17 cellular contexts compared by ENCODE assay signal in the genomic region with DNA sequence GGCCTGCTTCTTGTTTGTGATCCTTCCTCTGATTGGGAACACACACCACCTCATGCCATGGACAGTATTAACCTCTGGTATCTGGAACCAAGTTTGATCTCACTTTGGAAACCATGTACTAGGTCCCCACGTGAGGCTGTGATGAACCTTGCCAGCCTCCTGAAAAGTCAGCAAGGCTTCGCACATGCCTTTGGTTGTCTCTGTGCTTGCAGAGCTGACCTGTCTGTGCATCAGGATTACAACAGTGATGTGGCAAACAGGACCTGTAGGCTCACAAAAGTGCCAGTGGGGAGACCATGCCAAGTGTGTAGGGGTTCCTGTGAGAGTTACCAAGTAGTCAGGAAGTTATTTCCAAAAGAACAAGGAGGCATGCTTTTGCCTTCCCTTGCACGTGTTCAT. TPM values are rescaled to one million over a fixed set of nuclear protein-coding genes. Genes with fewer than 3 reads are reported as not detected.
DNase-seq lines count a peak whose midpoint lies in the region; ATAC-seq and TF ChIP-seq lines count a peak whose summit lies in the region.
"Had no signal": no experiment of that assay in that cellular context is flagged by ENCODE, and none has a peak within 500 bp of the region (broad histone marks: within the 10 kb centered on the region; RNA-seq: fewer than 3 reads in every experiment).

No MANE protein-coding gene starts in this region.

- H3K4me1 Mint-ChIP-seq in activated CD4-positive, alpha-beta T cell treated with anti-CD3 and anti-CD28 coated beads, Interleukin-2, amount 10 ng/mL, durations not matched to agents 7 days and 5 days = peaks cover 20% of the 10 kb centered on the region
- peaks cover 12% of the 10 kb centered on the region for H3K4me1 Mint-ChIP-seq in activated CD4-positive, alpha-beta T cell treated with anti-CD3 and anti-CD28 coated beads, Interleukin-2, amount 10 ng/mL, durations not matched to agents 24 days and 14 days
- peaks cover 11 to 14% of the 10 kb centered on the region in 2 donors for H3K4me1 Mint-ChIP-seq in immature natural killer cell

- H3K9ac ChIP-seq in smooth muscle cell (ENCODE audit: low read depth) = no peak overlapping the region

- no peaks in the 10 kb centered on the region for H3K9me3 ChIP-seq in smooth muscle cell (replicated peaks; ENCODE audit: low read depth)
- H3K9me3 ChIP-seq: colonic mucosa, transverse colon had no signal

- peak overlapping the region; percentile 14 for H3K4me3 Mint-ChIP-seq in activated CD4-positive, alpha-beta T cell treated with anti-CD3 and anti-CD28 coated beads, Interleukin-2, amount 10 ng/mL, durations not matched to agents 7 days and 5 days
- H3K4me3 Mint-ChIP-seq in activated CD4-positive, alpha-beta T cell treated with anti-CD3 and anti-CD28 coated beads, Interleukin-2, amount 10 ng/mL, durations not matched to agents 24 days and 14 days = no peak overlapping the region
- peak overlapping the region in 3 of 5 donors; percentile 35 to 57 (median 51) for H3K4me3 Mint-ChIP-seq in immature natural killer cell

- no peaks in the 10 kb centered on the region for H3K36me3 Mint-ChIP-seq in activated CD4-positive, alpha-beta T cell treated with anti-CD3 and anti-CD28 coated beads, Interleukin-2, amount 10 ng/mL, durations not matched to agents 7 days and 5 days (ENCODE audit: low read depth)
- H3K36me3 Mint-ChIP-seq in activated CD4-positive, alpha-beta T cell treated with anti-CD3 and anti-CD28 coated beads, Interleukin-2, amount 10 ng/mL, durations not matched to agents 24 days and 14 days (ENCODE audit: low read depth) = no peaks in the 10 kb centered on the region
- peaks cover 0 to 4% (median 0%) of the 10 kb centered on the region in 3 donors for H3K36me3 Mint-ChIP-seq in immature natural killer cell
- H3K36me3 Mint-ChIP-seq: natural killer cell treated with Interleukin-12 subunit alpha and Interleukin-12 subunit beta and Interleukin-15 and Interleukin-18, amount 100 ng/mL, for 72 hours; WTC11 had no signal

- H3K27ac Mint-ChIP-seq in activated CD4-positive, alpha-beta T cell treated with anti-CD3 and anti-CD28 coated beads, Interleukin-2, amount 10 ng/mL, durations not matched to agents 7 days and 5 days = no peak overlapping the region
- no peak overlapping the region for H3K27ac Mint-ChIP-seq in activated CD4-positive, alpha-beta T cell treated with anti-CD3 and anti-CD28 coated beads, Interleukin-2, amount 10 ng/mL, durations not matched to agents 24 days and 14 days
- no peak overlapping the region for H3K27ac Mint-ChIP-seq in immature natural killer cell
- H3K27ac Mint-ChIP-seq: activated naive CD8-positive, alpha-beta T cell treated with anti-CD3 and anti-CD28 coated beads, Interleukin-2, amount 50 U/mL, for 24 hours; natural killer cell treated with Interleukin-12 subunit alpha and Interleukin-12 subunit beta and Interleukin-15 and Interleukin-18, amount 100 ng/mL, for 72 hours; WTC11 had no signal

- peak overlapping the region; percentile 97 for H3K4me3 ChIP-seq in WI38 (ENCODE audit: low read depth, low read length)
- H3K4me3 ChIP-seq in smooth muscle cell = peak overlapping the region; percentile 78

- H3K4me2 ChIP-seq in smooth muscle cell = peak overlapping the region; percentile 86

- POLR2A ChIA-PET in activated CD4-positive, alpha-beta T cell treated with anti-CD3 and anti-CD28 coated beads, Interleukin-2, amount 10 ng/mL, durations not matched to agents 7 days and 5 days (lab: Charles Lee) = no interaction called here

- peaks cover 26% of the 10 kb centered on the region for H3K27me3 Mint-ChIP-seq in activated CD4-positive, alpha-beta T cell treated with anti-CD3 and anti-CD28 coated beads, Interleukin-2, amount 10 ng/mL, durations not matched to agents 7 days and 5 days
- H3K27me3 Mint-ChIP-seq in activated CD4-positive, alpha-beta T cell treated with anti-CD3 and anti-CD28 coated beads, Interleukin-2, amount 10 ng/mL, durations not matched to agents 24 days and 14 days = peaks cover 24% of the 10 kb centered on the region
- peaks cover 6 to 12% (median 10%) of the 10 kb centered on the region in 3 donors for H3K27me3 Mint-ChIP-seq in immature natural killer cell (ENCODE audit: low read depth in 3 of 3)

- peaks cover 11% of the 10 kb centered on the region for H3K27me3 ChIP-seq in smooth muscle cell (ENCODE audit: low read depth)
- H3K27me3 ChIP-seq: colonic mucosa had no signal

- TF ChIP-seq CTCF in WI38 (IDR thresholded peaks at IDR 0.05; ENCODE audit: low read depth, low read length) = no peak
- TF ChIP-seq CTCF in smooth muscle cell (IDR thresholded peaks at IDR 0.05; ENCODE audit: borderline replicate concordance, insufficient read depth, poor library complexity, severe bottlenecking) = no peak

- ATAC-seq in GM21717 (IDR thresholded peaks at IDR 0.05; ENCODE audit: unreplicated experiment) = no peak
- ATAC-seq: activated naive CD8-positive, alpha-beta T cell treated with anti-CD3 and anti-CD28 coated beads, Interleukin-2, amount 50 U/mL, for 24 hours; foreskin keratinocyte; natural killer cell treated with Interleukin-12 subunit alpha and Interleukin-12 subunit beta and Interleukin-15 and Interleukin-18, amount 100 ng/mL, for 72 hours; WTC11 had no signal

- H3K27ac ChIP-seq in smooth muscle cell (ENCODE audit: low read depth) = no peak overlapping the region
- H3K27ac ChIP-seq: foreskin keratinocyte had no signal

- no peaks in the 10 kb centered on the region for H3K9me3 Mint-ChIP-seq in activated CD4-positive, alpha-beta T cell treated with anti-CD3 and anti-CD28 coated beads, Interleukin-2, amount 10 ng/mL, durations not matched to agents 7 days and 5 days
- no peaks in the 10 kb centered on the region for H3K9me3 Mint-ChIP-seq in activated CD4-positive, alpha-beta T cell treated with anti-CD3 and anti-CD28 coated beads, Interleukin-2, amount 10 ng/mL, durations not matched to agents 24 days and 14 days
- H3K9me3 Mint-ChIP-seq in immature natural killer cell = no peaks in the 10 kb centered on the region
- H3K9me3 Mint-ChIP-seq: activated naive CD8-positive, alpha-beta T cell treated with anti-CD3 and anti-CD28 coated beads, Interleukin-2, amount 50 U/mL, for 24 hours; natural killer cell treated with Interleukin-12 subunit alpha and Interleukin-12 subunit beta and Interleukin-15 and Interleukin-18, amount 100 ng/mL, for 72 hours; WTC11 had no signal

- CTCF ChIA-PET in activated CD4-positive, alpha-beta T cell treated with anti-CD3 and anti-CD28 coated beads, Interleukin-2, amount 10 ng/mL, durations not matched to agents 7 days and 5 days (lab: Charles Lee) = interaction anchor here (1.7 to 4.5 kb wide), 4 partner anchors 11 to 194 kb away, joined by 3 to 23 read pairs (median 12); a partner anchor contains a TSS

- peaks cover 10% of the 10 kb centered on the region for H3K4me1 ChIP-seq in smooth muscle cell (ENCODE audit: low read depth)
- H3K4me1 ChIP-seq: colonic mucosa had no signal

- no peaks in the 10 kb centered on the region for H3F3A ChIP-seq in smooth muscle cell (ENCODE audit: low read depth)

- in situ Hi-C loops in G401 (cut with HindIII; ENCODE audit: low sequenced_read_pairs) = no loop called here

- H4K20me1 ChIP-seq in smooth muscle cell (ENCODE audit: low read depth) = peaks cover 53% of the 10 kb centered on the region

- intact Hi-C loops in activated CD4-positive, alpha-beta T cell treated with anti-CD3 and anti-CD28 coated beads, Interleukin-2, amount 10 ng/mL, durations not matched to agents 24 days and 14 days (cut with micrococcal nuclease) = no loop called here

- H3K36me3 ChIP-seq in smooth muscle cell (ENCODE audit: low read depth) = no peaks in the 10 kb centered on the region
- H3K36me3 ChIP-seq: colonic mucosa, transverse colon had no signal

- no peak overlapping the region for H2AFZ ChIP-seq in smooth muscle cell (ENCODE audit: low read depth)

- DNase-seq in activated CD4-positive, alpha-beta T cell treated with anti-CD3 and anti-CD28 coated beads, Interleukin-2, amount 10 ng/mL, durations not matched to agents 7 days and 5 days = no peak
- DNase-seq in activated CD4-positive, alpha-beta T cell treated with anti-CD3 and anti-CD28 coated beads, Interleukin-2, amount 10 ng/mL, durations not matched to agents 24 days and 14 days = no peak
- DNase-seq in immature natural killer cell (no peak), smooth muscle cell (lab: John Stamatoyannopoulos, UW; ENCODE audit: unreplicated experiment) (no peak), NCI-H524 treated with DMSO at 0.1 percent for 48 hours (lab: John Stamatoyannopoulos, UW) (no peak), G401 (ENCODE audit: low spot score) (no peak)
- DNase-seq: activated naive CD8-positive, alpha-beta T cell treated with anti-CD3 and anti-CD28 coated beads, Interleukin-2, amount 50 U/mL, for 24 hours; colonic mucosa; DMS79; foreskin keratinocyte; kidney glomerular epithelial cell; NCI-H2081 treated with DMSO at 0.1 percent for 48 hours; transverse colon had no signal

- WGBS in smooth muscle cell (ENCODE audit: low lambda C conversion rate) = 91% methylated on average over 3 of the region's 3 CpGs

- peaks cover 63% of the 10 kb centered on the region for H3K79me2 ChIP-seq in smooth muscle cell (ENCODE audit: low read depth)

RNA-seq across cellular contexts. Expression of a gene that starts 1.4 kb away (rescaled TPM):
- 1 to 10 TPM; 8.1 to 8.6 TPM for total RNA-seq in activated CD4-positive, alpha-beta T cell treated with anti-CD3 and anti-CD28 coated beads, Interleukin-2, amount 10 ng/mL, durations not matched to agents 7 days and 5 days
- 7.4 TPM in 2 replicates for total RNA-seq in activated CD4-positive, alpha-beta T cell treated with anti-CD3 and anti-CD28 coated beads, Interleukin-2, amount 10 ng/mL, durations not matched to agents 24 days and 14 days
- 10 to 100 TPM in 2 of 3 donors, 1 to 10 TPM in 1; 6.2 to 16.3 (median 11.8) TPM for polyA plus RNA-seq in immature natural killer cell
- 72.3 and 83.1 TPM in 2 replicates for total RNA-seq in smooth muscle cell
- polyA plus RNA-seq in smooth muscle cell = 54.3 and 74.4 TPM in 2 replicates
- total RNA-seq in G401 (2014; rRNA removed; shearing (Covaris generic)) = 43.1 and 56.8 TPM in 2 replicates
